Comparison of ENCODE assay signal across 1 cellular context in genomic region chr14:93974299-93974698, GRCh38.
TF ChIP-seq lines count a peak whose summit lies in the region.

No MANE protein-coding gene starts in this region.

TF ChIP-seq in GM12878, 131 proteins besides CTCF, POLR2A, EP300 and RAD21:
- TF ChIP-seq, protein P1, sequence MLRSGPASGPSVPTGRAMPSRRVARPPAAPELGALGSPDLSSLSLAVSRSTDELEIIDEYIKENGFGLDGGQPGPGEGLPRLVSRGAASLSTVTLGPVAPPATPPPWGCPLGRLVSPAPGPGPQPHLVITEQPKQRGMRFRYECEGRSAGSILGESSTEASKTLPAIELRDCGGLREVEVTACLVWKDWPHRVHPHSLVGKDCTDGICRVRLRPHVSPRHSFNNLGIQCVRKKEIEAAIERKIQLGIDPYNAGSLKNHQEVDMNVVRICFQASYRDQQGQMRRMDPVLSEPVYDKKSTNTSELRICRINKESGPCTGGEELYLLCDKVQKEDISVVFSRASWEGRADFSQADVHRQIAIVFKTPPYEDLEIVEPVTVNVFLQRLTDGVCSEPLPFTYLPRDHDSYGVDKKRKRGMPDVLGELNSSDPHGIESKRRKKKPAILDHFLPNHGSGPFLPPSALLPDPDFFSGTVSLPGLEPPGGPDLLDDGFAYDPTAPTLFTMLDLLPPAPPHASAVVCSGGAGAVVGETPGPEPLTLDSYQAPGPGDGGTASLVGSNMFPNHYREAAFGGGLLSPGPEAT (IDR thresholded peaks at IDR 0.05; ENCODE audit: low read depth) = no peak
- TF ChIP-seq ZNF274 (IDR thresholded peaks at IDR 0.05; ENCODE audit: insufficient read depth, insufficient read length) (no peak), JUND (IDR thresholded peaks at IDR 0.05; ENCODE audit: low read depth, low read length) (no peak), BRCA1 (IDR thresholded peaks at IDR 0.05; ENCODE audit: low read depth, low read length) (no peak), ZNF592 (IDR thresholded peaks at IDR 0.05) (no peak), ZBED1 (IDR thresholded peaks at IDR 0.05; ENCODE audit: borderline replicate concordance) (no peak), USF2 (IDR thresholded peaks at IDR 0.05; ENCODE audit: borderline replicate concordance, low read depth, low read length) (no peak), YY1 (IDR thresholded peaks at IDR 0.05; ENCODE audit: low read depth, low read length) (no peak), BHLHE40 (IDR thresholded peaks at IDR 0.05; ENCODE audit: borderline replicate concordance in 1 of 2, low read depth in 2 of 2, low read length in 1 of 2) (no peak), CHD2 (IDR thresholded peaks at IDR 0.05; ENCODE audit: borderline replicate concordance, low read depth, low read length) (no peak), MXI1 (IDR thresholded peaks at IDR 0.05; ENCODE audit: low read depth, low read length) (no peak)
- TF ChIP-seq, protein P2, sequence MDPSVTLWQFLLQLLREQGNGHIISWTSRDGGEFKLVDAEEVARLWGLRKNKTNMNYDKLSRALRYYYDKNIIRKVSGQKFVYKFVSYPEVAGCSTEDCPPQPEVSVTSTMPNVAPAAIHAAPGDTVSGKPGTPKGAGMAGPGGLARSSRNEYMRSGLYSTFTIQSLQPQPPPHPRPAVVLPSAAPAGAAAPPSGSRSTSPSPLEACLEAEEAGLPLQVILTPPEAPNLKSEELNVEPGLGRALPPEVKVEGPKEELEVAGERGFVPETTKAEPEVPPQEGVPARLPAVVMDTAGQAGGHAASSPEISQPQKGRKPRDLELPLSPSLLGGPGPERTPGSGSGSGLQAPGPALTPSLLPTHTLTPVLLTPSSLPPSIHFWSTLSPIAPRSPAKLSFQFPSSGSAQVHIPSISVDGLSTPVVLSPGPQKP (IDR thresholded peaks at IDR 0.05; ENCODE audit: low read depth, low read length) = no peak
